ENCODE assay signal across 9 cellular contexts in the genomic region with DNA sequence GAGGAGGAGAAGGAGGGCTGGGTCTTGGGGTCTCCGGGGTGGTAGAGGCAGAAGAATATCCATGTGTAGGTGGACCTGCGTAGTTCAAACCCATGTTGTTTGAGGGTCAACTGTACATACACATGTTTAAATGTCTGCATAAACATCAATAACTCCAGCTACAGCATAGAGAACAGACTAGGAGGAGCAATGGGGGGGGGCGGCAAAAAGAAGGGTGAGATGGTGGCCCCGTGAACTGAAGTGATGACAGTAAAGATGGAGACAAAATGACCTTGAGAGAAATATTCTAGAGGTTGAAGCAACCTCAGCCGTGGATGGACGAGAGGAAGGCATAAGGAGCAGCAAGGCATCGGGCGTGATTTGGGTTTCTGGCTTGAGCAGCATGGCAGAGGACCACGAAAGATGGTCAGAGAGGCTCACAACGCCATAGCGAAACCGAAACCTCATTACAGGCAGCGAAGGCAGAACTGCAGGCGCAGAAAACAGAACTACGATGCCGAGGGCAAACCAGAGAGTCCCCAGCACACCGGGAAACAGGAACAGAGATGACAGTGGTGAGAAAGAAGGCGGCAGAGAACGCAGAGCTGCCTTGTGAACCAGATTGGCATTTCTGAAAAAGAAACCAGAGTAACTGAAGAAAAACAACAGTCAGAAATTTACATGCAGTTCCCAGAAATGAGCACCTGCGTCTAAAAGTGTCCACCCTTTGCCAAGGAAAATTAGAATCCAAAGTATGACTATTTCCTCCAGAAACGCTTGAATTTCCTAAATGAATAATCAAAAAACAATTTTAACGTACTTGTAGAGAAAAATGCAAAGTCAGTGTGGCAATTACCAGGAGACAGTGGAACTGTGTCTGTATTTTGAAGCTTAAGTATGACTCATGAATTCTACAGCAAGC. TPM values are rescaled to one million over a fixed set of nuclear protein-coding genes. Genes with fewer than 3 reads are reported as not detected.
A peak's percentile ranks its signal among the peaks of the same experiment; 100 is the strongest.
DNase-seq lines count a peak whose midpoint lies in the region; ATAC-seq and TF ChIP-seq lines count a peak whose summit lies in the region.
"Had no signal": no experiment of that assay in that cellular context is flagged by ENCODE, and none has a peak within 500 bp of the region (broad histone marks: within the 10 kb centered on the region; RNA-seq: fewer than 3 reads in every experiment).

No MANE protein-coding gene starts in this region.

- peaks cover 0 to 11% (median 7%) of the 10 kb centered on the region in 7 donors for H3K9me3 Mint-ChIP-seq in naive B cell

- DNase-seq in NCI-H1092 (lab: John Stamatoyannopoulos, UW) (peak; percentile 59), dermis blood vessel endothelial cell (peak; percentile 86), naive B cell (peak; percentile 84), tibial artery (no peak), NCI-H2171 (lab: John Stamatoyannopoulos, UW) (no peak)
- DNase-seq in activated CD4-positive, alpha-beta T cell treated with anti-CD3 and anti-CD28 coated beads for 4 hours: peak; percentile 60

- intact Hi-C loops in tibial artery (cut with DNase I; ENCODE audit: low total_unique reads): loop anchor here (10.0 kb wide), 1 partner anchor 357 kb away; no protein-coding TSS in a partner anchor

- no peaks in the 10 kb centered on the region for H3K9me3 ChIP-seq in tibial artery
- H3K9me3 ChIP-seq: pancreas had no signal

- H3K27me3 ChIP-seq in tibial artery: no peaks in the 10 kb centered on the region
- H3K27me3 ChIP-seq: pancreas had no signal

- H3K4me3 ChIP-seq in GM12875 (ENCODE audit: low read depth, low read length) (peak overlapping the region; percentile 21), tibial artery (peak overlapping the region in 1 of 2 donors; percentile 17)
- H3K4me3 ChIP-seq: pancreas had no signal

- no peaks in the 10 kb centered on the region for H3K36me3 ChIP-seq in tibial artery
- H3K36me3 ChIP-seq: pancreas had no signal

- H3K4me3 Mint-ChIP-seq in naive B cell: peak overlapping the region; percentile 48 to 95 (median 87)

- H3K4me1 ChIP-seq in tibial artery: no peaks in the 10 kb centered on the region
- H3K4me1 ChIP-seq: pancreas had no signal

- H3K36me3 Mint-ChIP-seq in naive B cell: peaks cover 7 to 10% of the 10 kb centered on the region in 2 donors

- ATAC-seq in HG02571 (IDR thresholded peaks at IDR 0.05; ENCODE audit: unreplicated experiment) (peak; percentile 62), naive B cell (ENCODE audit: low read depth in 2 of 2) (peak; percentile 93 to 95)

- no peaks in the 10 kb centered on the region for H3K27me3 Mint-ChIP-seq in naive B cell

- peak overlapping the region; percentile 92 to 99 (median 97) for H3K27ac Mint-ChIP-seq in naive B cell

- peaks cover 29 to 52% (median 40%) of the 10 kb centered on the region in 3 donors for H3K4me1 Mint-ChIP-seq in naive B cell

- no peak for TF ChIP-seq CTCF in GM12875 (IDR thresholded peaks at IDR 0.05; ENCODE audit: borderline replicate concordance, insufficient read depth, low read depth, low read length)
- TF ChIP-seq CTCF in tibial artery (IDR thresholded peaks at IDR 0.05): no peak

- peak overlapping the region; percentile 4 to 16 for H3K27ac ChIP-seq in tibial artery

RNA-seq across cellular contexts. Expression of a gene that starts 50.2 kb away (rescaled TPM):
- 0.05 TPM in 1 of 2 replicates, not detected in the other for total RNA-seq in dermis blood vessel endothelial cell
- polyA plus RNA-seq in naive B cell (ENCODE audit: low read depth in 6 of 6): not detected

Comparison
In these comparisons a context has a peak if more than half of its experiments do, and no peak if none do; other contexts are left out.
1. DNase-seq: peak in NCI-H1092 (single experiment), activated CD4-positive, alpha-beta T cell treated with anti-CD3 and anti-CD28 coated beads for 4 hours (2 of 2), dermis blood vessel endothelial cell (single experiment) and naive B cell (single experiment); none in tibial artery (0 of 2) and NCI-H2171 (single experiment).